ENCODE assay signal across 1 cellular context in the genomic region with DNA sequence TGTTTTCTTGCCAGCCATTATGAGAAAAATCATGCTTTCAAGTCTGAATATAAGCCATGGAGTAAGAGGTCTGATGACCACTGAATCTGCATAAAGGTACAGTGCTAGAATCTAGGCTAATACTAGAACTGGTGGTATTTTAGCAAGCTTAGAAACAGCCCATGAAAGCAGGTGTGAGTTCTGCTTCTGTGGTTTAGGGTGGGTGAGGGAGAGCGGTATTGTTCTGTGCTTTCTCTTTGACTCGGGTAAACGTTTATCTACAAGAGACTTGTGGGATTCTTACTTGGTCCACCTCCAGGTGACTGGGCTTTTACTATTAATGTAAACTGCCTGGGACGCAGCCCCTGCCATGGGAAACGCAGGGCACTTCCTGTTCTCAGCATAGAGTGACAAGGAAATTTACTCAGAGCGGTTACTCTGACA.
TF ChIP-seq lines count a peak whose summit lies in the region.

No MANE protein-coding gene starts in this region.

TF ChIP-seq in GM12878, 131 proteins besides CTCF, POLR2A, EP300 and RAD21 (continued from another document and continues in another):
- no peak for TF ChIP-seq CBX3 (IDR thresholded peaks at IDR 0.05; ENCODE audit: borderline replicate concordance, low read depth)
- no peak for TF ChIP-seq FOS (IDR thresholded peaks at IDR 0.05; ENCODE audit: borderline replicate concordance, extremely low read depth, insufficient read length)
- TF ChIP-seq, protein P1, sequence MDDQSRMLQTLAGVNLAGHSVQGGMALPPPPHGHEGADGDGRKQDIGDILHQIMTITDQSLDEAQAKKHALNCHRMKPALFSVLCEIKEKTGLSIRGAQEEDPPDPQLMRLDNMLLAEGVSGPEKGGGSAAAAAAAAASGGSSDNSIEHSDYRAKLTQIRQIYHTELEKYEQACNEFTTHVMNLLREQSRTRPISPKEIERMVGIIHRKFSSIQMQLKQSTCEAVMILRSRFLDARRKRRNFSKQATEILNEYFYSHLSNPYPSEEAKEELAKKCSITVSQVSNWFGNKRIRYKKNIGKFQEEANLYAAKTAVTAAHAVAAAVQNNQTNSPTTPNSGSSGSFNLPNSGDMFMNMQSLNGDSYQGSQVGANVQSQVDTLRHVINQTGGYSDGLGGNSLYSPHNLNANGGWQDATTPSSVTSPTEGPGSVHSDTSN (IDR thresholded peaks at IDR 0.05; ENCODE audit: insufficient replicate concordance, low read depth, low read length), result no peak
- TF ChIP-seq, protein P2, sequence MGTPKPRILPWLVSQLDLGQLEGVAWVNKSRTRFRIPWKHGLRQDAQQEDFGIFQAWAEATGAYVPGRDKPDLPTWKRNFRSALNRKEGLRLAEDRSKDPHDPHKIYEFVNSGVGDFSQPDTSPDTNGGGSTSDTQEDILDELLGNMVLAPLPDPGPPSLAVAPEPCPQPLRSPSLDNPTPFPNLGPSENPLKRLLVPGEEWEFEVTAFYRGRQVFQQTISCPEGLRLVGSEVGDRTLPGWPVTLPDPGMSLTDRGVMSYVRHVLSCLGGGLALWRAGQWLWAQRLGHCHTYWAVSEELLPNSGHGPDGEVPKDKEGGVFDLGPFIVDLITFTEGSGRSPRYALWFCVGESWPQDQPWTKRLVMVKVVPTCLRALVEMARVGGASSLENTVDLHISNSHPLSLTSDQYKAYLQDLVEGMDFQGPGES (IDR thresholded peaks at IDR 0.05), result no peak
- TF ChIP-seq ESRRA (IDR thresholded peaks at IDR 0.05; ENCODE audit: low read length), result no peak
- TF ChIP-seq PML (IDR thresholded peaks at IDR 0.05; ENCODE audit: low read length), result peak; percentile 58; the same call in 1 of the 2 replicates
- TF ChIP-seq POLR2AphosphoS5 (IDR thresholded peaks at IDR 0.05; ENCODE audit: low read length), result no peak
- peak; percentile 99 for TF ChIP-seq POU2F2 (IDR thresholded peaks at IDR 0.05; ENCODE audit: borderline replicate concordance, low read depth, low read length)
- TF ChIP-seq ZNF384 (IDR thresholded peaks at IDR 0.05; ENCODE audit: borderline replicate concordance, low read depth, low read length), result no peak
- no peak for TF ChIP-seq EZH2 (IDR thresholded peaks at IDR 0.05; ENCODE audit: borderline replicate concordance, control insufficient read depth, low read depth, low read length)
- peak; percentile 76 to 81; a peak in 2 of 4 replicates for TF ChIP-seq IKZF2 (IDR thresholded peaks at IDR 0.05)
- no peak for TF ChIP-seq SIN3A (IDR thresholded peaks at IDR 0.05; ENCODE audit: low read depth, low read length)
- no peak for TF ChIP-seq ZNF274 (IDR thresholded peaks at IDR 0.05; ENCODE audit: insufficient read depth, insufficient read length)
- no peak for TF ChIP-seq CHD1 (IDR thresholded peaks at IDR 0.05; ENCODE audit: low read depth, low read length)
- 0 out of 2 replicates have a peak, but pooled peaks have one; percentile 9 for TF ChIP-seq ZSCAN29 (IDR thresholded peaks at IDR 0.05)
- TF ChIP-seq MEF2A (IDR thresholded peaks at IDR 0.05; ENCODE audit: insufficient read depth, low read depth, low read length), result 0 out of 2 replicates have a peak, but pooled peaks have one; percentile 40
- TF ChIP-seq SIX5 (IDR thresholded peaks at IDR 0.05; ENCODE audit: low read depth, low read length, severe bottlenecking), result no peak
- TF ChIP-seq, protein P3, sequence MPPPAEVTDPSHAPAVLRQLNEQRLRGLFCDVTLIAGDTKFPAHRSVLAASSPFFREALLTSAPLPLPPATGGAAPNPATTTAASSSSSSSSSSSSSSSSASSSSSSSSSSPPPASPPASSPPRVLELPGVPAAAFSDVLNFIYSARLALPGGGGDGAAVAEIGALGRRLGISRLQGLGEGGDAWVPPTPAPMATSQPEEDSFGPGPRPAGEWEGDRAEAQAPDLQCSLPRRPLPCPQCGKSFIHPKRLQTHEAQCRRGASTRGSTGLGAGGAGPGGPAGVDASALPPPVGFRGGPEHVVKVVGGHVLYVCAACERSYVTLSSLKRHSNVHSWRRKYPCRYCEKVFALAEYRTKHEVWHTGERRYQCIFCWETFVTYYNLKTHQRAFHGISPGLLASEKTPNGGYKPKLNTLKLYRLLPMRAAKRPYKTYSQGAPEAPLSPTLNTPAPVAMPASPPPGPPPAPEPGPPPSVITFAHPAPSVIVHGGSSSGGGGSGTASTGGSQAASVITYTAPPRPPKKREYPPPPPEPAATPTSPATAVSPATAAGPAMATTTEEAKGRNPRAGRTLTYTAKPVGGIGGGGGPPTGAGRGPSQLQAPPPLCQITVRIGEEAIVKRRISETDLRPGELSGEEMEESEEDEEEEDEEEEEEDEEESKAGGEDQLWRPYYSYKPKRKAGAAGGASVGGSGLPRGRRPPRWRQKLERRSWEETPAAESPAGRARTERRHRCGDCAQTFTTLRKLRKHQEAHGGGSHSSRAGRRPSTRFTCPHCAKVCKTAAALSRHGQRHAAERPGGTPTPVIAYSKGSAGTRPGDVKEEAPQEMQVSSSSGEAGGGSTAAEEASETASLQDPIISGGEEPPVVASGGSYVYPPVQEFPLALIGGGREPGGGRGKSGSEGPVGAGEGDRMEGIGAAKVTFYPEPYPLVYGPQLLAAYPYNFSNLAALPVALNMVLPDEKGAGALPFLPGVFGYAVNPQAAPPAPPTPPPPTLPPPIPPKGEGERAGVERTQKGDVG (CRISPR knock-in tag; IDR thresholded peaks at IDR 0.05), result no peak
- peak; percentile 93; the same call in 1 of the 2 replicates for TF ChIP-seq PAX5 (IDR thresholded peaks at IDR 0.05; ENCODE audit: borderline replicate concordance, low read depth, low read length)
- TF ChIP-seq YBX1 (IDR thresholded peaks at IDR 0.05), result no peak
- TF ChIP-seq, protein P4, sequence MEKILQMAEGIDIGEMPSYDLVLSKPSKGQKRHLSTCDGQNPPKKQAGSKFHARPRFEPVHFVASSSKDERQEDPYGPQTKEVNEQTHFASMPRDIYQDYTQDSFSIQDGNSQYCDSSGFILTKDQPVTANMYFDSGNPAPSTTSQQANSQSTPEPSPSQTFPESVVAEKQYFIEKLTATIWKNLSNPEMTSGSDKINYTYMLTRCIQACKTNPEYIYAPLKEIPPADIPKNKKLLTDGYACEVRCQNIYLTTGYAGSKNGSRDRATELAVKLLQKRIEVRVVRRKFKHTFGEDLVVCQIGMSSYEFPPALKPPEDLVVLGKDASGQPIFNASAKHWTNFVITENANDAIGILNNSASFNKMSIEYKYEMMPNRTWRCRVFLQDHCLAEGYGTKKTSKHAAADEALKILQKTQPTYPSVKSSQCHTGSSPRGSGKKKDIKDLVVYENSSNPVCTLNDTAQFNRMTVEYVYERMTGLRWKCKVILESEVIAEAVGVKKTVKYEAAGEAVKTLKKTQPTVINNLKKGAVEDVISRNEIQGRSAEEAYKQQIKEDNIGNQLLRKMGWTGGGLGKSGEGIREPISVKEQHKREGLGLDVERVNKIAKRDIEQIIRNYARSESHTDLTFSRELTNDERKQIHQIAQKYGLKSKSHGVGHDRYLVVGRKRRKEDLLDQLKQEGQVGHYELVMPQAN (conservative IDR thresholded peaks at IDR 0.05), result no peak
- 0 out of 2 replicates have a peak, but pooled peaks have one; percentile 40 for TF ChIP-seq YY1 (IDR thresholded peaks at IDR 0.05; ENCODE audit: low read depth, low read length)
- no peak; the same call in 1 of the 2 replicates for TF ChIP-seq RCOR1 (conservative IDR thresholded peaks at IDR 0.05; ENCODE audit: low read depth, low read length)
- TF ChIP-seq, protein P5, sequence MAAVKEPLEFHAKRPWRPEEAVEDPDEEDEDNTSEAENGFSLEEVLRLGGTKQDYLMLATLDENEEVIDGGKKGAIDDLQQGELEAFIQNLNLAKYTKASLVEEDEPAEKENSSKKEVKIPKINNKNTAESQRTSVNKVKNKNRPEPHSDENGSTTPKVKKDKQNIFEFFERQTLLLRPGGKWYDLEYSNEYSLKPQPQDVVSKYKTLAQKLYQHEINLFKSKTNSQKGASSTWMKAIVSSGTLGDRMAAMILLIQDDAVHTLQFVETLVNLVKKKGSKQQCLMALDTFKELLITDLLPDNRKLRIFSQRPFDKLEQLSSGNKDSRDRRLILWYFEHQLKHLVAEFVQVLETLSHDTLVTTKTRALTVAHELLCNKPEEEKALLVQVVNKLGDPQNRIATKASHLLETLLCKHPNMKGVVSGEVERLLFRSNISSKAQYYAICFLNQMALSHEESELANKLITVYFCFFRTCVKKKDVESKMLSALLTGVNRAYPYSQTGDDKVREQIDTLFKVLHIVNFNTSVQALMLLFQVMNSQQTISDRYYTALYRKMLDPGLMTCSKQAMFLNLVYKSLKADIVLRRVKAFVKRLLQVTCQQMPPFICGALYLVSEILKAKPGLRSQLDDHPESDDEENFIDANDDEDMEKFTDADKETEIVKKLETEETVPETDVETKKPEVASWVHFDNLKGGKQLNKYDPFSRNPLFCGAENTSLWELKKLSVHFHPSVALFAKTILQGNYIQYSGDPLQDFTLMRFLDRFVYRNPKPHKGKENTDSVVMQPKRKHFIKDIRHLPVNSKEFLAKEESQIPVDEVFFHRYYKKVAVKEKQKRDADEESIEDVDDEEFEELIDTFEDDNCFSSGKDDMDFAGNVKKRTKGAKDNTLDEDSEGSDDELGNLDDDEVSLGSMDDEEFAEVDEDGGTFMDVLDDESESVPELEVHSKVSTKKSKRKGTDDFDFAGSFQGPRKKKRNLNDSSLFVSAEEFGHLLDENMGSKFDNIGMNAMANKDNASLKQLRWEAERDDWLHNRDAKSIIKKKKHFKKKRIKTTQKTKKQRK (IDR thresholded peaks at IDR 0.05; ENCODE audit: low read depth, low read length), result no peak
- 0 out of 2 replicates have a peak, but pooled peaks have one; percentile 40 for TF ChIP-seq ZNF24 (IDR thresholded peaks at IDR 0.05)
- TF ChIP-seq, protein P6, sequence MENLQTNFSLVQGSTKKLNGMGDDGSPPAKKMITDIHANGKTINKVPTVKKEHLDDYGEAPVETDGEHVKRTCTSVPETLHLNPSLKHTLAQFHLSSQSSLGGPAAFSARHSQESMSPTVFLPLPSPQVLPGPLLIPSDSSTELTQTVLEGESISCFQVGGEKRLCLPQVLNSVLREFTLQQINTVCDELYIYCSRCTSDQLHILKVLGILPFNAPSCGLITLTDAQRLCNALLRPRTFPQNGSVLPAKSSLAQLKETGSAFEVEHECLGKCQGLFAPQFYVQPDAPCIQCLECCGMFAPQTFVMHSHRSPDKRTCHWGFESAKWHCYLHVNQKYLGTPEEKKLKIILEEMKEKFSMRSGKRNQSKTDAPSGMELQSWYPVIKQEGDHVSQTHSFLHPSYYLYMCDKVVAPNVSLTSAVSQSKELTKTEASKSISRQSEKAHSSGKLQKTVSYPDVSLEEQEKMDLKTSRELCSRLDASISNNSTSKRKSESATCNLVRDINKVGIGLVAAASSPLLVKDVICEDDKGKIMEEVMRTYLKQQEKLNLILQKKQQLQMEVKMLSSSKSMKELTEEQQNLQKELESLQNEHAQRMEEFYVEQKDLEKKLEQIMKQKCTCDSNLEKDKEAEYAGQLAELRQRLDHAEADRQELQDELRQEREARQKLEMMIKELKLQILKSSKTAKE (IDR thresholded peaks at IDR 0.05; ENCODE audit: low read depth, poor library complexity, severe bottlenecking), result peak; percentile 74
- TF ChIP-seq, protein P7, sequence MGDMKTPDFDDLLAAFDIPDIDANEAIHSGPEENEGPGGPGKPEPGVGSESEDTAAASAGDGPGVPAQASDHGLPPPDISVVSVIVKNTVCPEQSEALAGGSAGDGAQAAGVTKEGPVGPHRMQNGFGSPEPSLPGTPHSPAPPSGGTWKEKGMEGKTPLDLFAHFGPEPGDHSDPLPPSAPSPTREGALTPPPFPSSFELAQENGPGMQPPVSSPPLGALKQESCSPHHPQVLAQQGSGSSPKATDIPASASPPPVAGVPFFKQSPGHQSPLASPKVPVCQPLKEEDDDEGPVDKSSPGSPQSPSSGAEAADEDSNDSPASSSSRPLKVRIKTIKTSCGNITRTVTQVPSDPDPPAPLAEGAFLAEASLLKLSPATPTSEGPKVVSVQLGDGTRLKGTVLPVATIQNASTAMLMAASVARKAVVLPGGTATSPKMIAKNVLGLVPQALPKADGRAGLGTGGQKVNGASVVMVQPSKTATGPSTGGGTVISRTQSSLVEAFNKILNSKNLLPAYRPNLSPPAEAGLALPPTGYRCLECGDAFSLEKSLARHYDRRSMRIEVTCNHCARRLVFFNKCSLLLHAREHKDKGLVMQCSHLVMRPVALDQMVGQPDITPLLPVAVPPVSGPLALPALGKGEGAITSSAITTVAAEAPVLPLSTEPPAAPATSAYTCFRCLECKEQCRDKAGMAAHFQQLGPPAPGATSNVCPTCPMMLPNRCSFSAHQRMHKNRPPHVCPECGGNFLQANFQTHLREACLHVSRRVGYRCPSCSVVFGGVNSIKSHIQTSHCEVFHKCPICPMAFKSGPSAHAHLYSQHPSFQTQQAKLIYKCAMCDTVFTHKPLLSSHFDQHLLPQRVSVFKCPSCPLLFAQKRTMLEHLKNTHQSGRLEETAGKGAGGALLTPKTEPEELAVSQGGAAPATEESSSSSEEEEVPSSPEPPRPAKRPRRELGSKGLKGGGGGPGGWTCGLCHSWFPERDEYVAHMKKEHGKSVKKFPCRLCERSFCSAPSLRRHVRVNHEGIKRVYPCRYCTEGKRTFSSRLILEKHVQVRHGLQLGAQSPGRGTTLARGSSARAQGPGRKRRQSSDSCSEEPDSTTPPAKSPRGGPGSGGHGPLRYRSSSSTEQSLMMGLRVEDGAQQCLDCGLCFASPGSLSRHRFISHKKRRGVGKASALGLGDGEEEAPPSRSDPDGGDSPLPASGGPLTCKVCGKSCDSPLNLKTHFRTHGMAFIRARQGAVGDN (IDR thresholded peaks at IDR 0.05), result peak; percentile 50; the same call in 1 of the 2 replicates
- TF ChIP-seq, protein P8, sequence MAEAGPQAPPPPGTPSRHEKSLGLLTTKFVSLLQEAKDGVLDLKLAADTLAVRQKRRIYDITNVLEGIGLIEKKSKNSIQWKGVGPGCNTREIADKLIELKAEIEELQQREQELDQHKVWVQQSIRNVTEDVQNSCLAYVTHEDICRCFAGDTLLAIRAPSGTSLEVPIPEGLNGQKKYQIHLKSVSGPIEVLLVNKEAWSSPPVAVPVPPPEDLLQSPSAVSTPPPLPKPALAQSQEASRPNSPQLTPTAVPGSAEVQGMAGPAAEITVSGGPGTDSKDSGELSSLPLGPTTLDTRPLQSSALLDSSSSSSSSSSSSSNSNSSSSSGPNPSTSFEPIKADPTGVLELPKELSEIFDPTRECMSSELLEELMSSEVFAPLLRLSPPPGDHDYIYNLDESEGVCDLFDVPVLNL (IDR thresholded peaks at IDR 0.05; ENCODE audit: low read depth, low read length), result no peak
- TF ChIP-seq SUPT20H (IDR thresholded peaks at IDR 0.05; ENCODE audit: borderline replicate concordance, control insufficient read depth, low read depth, low read length), result no peak
- no peak for TF ChIP-seq HDGF (IDR thresholded peaks at IDR 0.05)
- TF ChIP-seq CREB1 (IDR thresholded peaks at IDR 0.05; ENCODE audit: low read depth), result no peak; the same call in 1 of the 2 replicates
- TF ChIP-seq SMAD5 (IDR thresholded peaks at IDR 0.05; ENCODE audit: low read depth), result no peak
- TF ChIP-seq, protein P9, sequence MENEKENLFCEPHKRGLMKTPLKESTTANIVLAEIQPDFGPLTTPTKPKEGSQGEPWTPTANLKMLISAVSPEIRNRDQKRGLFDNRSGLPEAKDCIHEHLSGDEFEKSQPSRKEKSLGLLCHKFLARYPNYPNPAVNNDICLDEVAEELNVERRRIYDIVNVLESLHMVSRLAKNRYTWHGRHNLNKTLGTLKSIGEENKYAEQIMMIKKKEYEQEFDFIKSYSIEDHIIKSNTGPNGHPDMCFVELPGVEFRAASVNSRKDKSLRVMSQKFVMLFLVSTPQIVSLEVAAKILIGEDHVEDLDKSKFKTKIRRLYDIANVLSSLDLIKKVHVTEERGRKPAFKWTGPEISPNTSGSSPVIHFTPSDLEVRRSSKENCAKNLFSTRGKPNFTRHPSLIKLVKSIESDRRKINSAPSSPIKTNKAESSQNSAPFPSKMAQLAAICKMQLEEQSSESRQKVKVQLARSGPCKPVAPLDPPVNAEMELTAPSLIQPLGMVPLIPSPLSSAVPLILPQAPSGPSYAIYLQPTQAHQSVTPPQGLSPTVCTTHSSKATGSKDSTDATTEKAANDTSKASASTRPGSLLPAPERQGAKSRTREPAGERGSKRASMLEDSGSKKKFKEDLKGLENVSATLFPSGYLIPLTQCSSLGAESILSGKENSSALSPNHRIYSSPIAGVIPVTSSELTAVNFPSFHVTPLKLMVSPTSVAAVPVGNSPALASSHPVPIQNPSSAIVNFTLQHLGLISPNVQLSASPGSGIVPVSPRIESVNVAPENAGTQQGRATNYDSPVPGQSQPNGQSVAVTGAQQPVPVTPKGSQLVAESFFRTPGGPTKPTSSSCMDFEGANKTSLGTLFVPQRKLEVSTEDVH (IDR thresholded peaks at IDR 0.05; ENCODE audit: low read depth, partially characterized antibody), result no peak
